ENCODE assay signal across 12 cellular contexts in the genomic region with DNA sequence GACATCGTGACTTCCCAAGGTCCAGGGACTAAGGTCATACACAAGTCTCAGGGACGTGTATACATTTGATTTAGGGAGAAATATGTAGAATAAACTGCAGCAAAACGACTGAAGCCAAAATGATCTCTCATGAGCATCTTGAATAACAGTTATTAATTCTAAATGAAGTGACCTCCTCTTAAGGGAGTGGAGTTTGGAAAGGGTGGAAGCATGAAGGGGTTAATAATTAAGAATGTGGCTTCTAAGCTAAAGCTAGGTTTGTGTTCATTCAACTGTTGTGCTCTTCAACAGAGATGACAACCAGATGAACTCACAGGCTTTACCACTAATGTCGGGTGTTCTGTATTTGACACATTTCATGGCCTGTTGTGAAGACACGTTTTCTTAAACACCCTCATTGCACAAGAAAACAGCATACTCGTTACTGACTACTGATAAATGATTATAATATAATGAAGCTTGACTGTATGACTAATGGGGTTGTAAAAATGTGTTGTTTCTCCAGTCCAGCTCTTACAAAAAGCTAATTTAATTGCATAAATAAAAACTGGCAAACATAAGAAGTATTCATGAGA. TPM values are rescaled to one million over a fixed set of nuclear protein-coding genes. Genes with fewer than 3 reads are reported as not detected.
DNase-seq lines count a peak whose midpoint lies in the region; TF ChIP-seq lines count a peak whose summit lies in the region.
"Had no signal": no experiment of that assay in that cellular context is flagged by ENCODE, and none has a peak within 500 bp of the region (broad histone marks: within the 10 kb centered on the region; RNA-seq: fewer than 3 reads in every experiment).

No MANE protein-coding gene starts in this region.

- no peaks in the 10 kb centered on the region for H3K9me3 Mint-ChIP-seq in mesothelial cell of epicardium

- peaks cover 70% of the 10 kb centered on the region for H3K27me3 ChIP-seq in HUES48 (ENCODE audit: control insufficient read depth, insufficient read depth, low read length)
- H3K27me3 ChIP-seq in colonic mucosa, result peaks cover 12% of the 10 kb centered on the region

- peak overlapping the region; percentile 62 for H3K4me3 Mint-ChIP-seq in mesothelial cell of epicardium

- H3K27ac Mint-ChIP-seq in mesothelial cell of epicardium, result no peak overlapping the region

- no peaks in the 10 kb centered on the region for H3K9me3 ChIP-seq in HUES48 (ENCODE audit: control insufficient read depth, insufficient read depth, low read length)
- no peaks in the 10 kb centered on the region for H3K9me3 ChIP-seq in colonic mucosa

- no peaks in the 10 kb centered on the region for H3K36me3 Mint-ChIP-seq in mesothelial cell of epicardium

- H3K4me1 Mint-ChIP-seq in mesothelial cell of epicardium, result peaks cover 10% of the 10 kb centered on the region

- H3K36me3 ChIP-seq in HUES48 (ENCODE audit: control insufficient read depth, insufficient read depth, low read length) (no peaks in the 10 kb centered on the region), colonic mucosa (no peaks in the 10 kb centered on the region)

- intact Hi-C loops in colonic mucosa (cut with DNase I), result no loop called here

- H3K4me3 ChIP-seq in AG10803 (ENCODE audit: low read length) (peak overlapping the region; percentile 65), HUES48 (ENCODE audit: low read depth, low read length) (peak overlapping the region; percentile 55), colonic mucosa (peak overlapping the region; percentile 55)

- H3K27ac ChIP-seq in HUES48 (ENCODE audit: low read depth, low read length) (no peak overlapping the region), colonic mucosa (no peak overlapping the region)

- DNase-seq in AG10803 (ENCODE audit: low read depth), result peak; percentile 36
- DNase-seq in colonic mucosa, result no peak
- no peak for DNase-seq in mesothelial cell of epicardium (ENCODE audit: low spot score in 2 of 2, unreplicated experiment in 2 of 2)
- DNase-seq in effector CD8-positive, alpha-beta T cell (lab: John Stamatoyannopoulos, UW), result no peak
- DNase-seq in islet precursor cell, result no peak
- no peak for DNase-seq in DMS79 treated with DMSO at 0.1 percent for 48 hours (lab: John Stamatoyannopoulos, UW)
- no peak for DNase-seq in iPS-NIHi11 (ENCODE audit: low spot score)
- DNase-seq: activated CD4-positive, alpha-beta T cell treated with anti-CD3 and anti-CD28 coated beads for 48 hours; cortex of kidney; DMS153; Karpas-422 had no signal

- no peaks in the 10 kb centered on the region; the same call in 1 of the 2 replicates for H3K4me1 ChIP-seq in HUES48 (ENCODE audit: control insufficient read depth, insufficient read depth, low read length)
- no peaks in the 10 kb centered on the region for H3K4me1 ChIP-seq in colonic mucosa

- no peak overlapping the region for H3K9ac ChIP-seq in HUES48 (ENCODE audit: low read depth, low read length)
- H3K9ac ChIP-seq in colonic mucosa (ENCODE audit: low read depth in 2 of 2, low read length in 2 of 2), result peak overlapping the region in 1 of 2 donors; percentile 56

- TF ChIP-seq CTCF in AG10803 (conservative IDR thresholded peaks at IDR 0.05; ENCODE audit: low read length) (no peak), colonic mucosa (IDR thresholded peaks at IDR 0.05) (no peak), mesothelial cell of epicardium (IDR thresholded peaks at IDR 0.05; ENCODE audit: unreplicated experiment) (no peak)

- peaks cover 91% of the 10 kb centered on the region for H3K27me3 Mint-ChIP-seq in mesothelial cell of epicardium (ENCODE audit: low read depth)

RNA-seq across cellular contexts. Expression of a gene that starts 1.5 kb away (rescaled TPM):
- total RNA-seq in colonic mucosa, result 10 to 100 TPM; 23.7 to 27.3 TPM
- total RNA-seq in mesothelial cell of epicardium, result 0.16 to 0.38 TPM (median 0.27 TPM) in 3 replicates

Comparison
In these comparisons a context has a peak if more than half of its experiments do, and no peak if none do; other contexts are left out.
1. RNA of a gene that starts 1.5 kb away (total RNA-seq): 23.7 to 27.3 TPM in colonic mucosa; 0.16 to 0.38 TPM in mesothelial cell of epicardium; every median in the first group is over 10 times any median in the second.
2. Peak in every context shown above with its lines, with median percentiles within 50 percentile points of each other: H3K4me3 ChIP-seq.